In the genomic region with DNA sequence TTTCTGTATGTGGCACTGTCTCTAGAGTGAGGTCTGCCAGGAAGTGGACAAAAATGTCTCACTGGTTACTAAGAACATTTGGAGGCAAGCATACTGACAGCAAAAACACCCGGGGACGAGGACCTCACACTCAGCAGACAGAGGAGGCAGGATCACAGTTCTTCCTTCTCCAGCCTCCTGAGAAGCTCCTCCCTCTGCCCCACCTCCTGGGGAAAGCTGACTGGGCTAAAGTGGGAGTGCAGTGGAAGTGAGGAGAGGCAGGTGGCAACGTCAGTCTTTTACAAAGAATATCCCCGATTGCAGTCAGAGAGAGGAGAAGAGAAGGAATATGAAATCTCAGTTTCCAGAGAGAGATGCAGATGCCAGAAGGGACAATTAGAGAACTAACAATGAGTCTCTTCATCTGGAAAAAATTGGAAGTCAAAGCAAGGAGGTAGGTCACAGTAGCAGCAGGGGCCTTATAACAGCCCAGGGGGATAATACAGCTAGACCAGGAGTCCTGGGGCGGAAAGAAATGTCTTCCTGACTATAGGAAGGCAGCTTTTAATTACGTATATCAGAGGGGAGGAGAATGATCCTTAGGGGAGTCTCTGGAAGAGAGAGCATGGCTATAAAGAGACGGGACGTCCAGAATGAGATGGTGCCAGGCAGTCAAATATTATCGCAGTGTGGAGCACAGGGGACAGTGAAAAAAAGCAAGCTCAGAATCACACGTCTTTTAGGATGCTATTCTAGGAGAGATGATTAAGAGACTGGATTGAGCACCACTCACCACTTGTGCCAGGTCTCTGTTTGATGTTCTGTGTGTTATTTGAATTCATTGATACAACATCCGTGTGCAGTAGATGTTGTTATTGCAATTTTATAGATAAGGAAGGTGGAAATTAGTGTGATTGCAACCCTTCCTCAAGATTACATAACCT, we compare ENCODE assay signal across 15 cellular contexts. TPM values are rescaled to one million over a fixed set of nuclear protein-coding genes. Genes with fewer than 3 reads are reported as not detected.
DNase-seq lines count a peak whose midpoint lies in the region; TF ChIP-seq lines count a peak whose summit lies in the region.
"Had no signal": no experiment of that assay in that cellular context is flagged by ENCODE, and none has a peak within 500 bp of the region (broad histone marks: within the 10 kb centered on the region; RNA-seq: fewer than 3 reads in every experiment).

No MANE protein-coding gene starts in this region.

- no peaks in the 10 kb centered on the region for H3K27me3 ChIP-seq in skeletal muscle tissue (ENCODE audit: control insufficient read depth in 3 of 3, insufficient read depth in 3 of 3, low read length in 3 of 3)
- no peaks in the 10 kb centered on the region for H3K27me3 ChIP-seq in adrenal gland
- H3K27me3 ChIP-seq: sigmoid colon had no signal

- H3K9ac ChIP-seq in skeletal muscle tissue (ENCODE audit: low read depth in 1 of 3, low read length in 3 of 3) = peak overlapping the region in 2 of 3 donors; percentile 52 to 53

- no peak for TF ChIP-seq POLR2A in adrenal gland (IDR thresholded peaks at IDR 0.05)

- no peaks in the 10 kb centered on the region for H3K9me3 ChIP-seq in skeletal muscle tissue (ENCODE audit: control insufficient read depth in 3 of 3, low read length in 3 of 3)
- H3K9me3 ChIP-seq in adrenal gland (replicated peaks in 1 of 3) = no peaks in the 10 kb centered on the region
- H3K9me3 ChIP-seq: sigmoid colon had no signal

- peaks cover 0 to 2% (median 0%) of the 10 kb centered on the region in 3 donors for H3K4me1 ChIP-seq in skeletal muscle tissue (ENCODE audit: control insufficient read depth in 3 of 3, insufficient read depth in 3 of 3, low read length in 3 of 3)
- no peaks in the 10 kb centered on the region for H3K4me1 ChIP-seq in adrenal gland (replicated peaks in 1 of 2)
- H3K4me1 ChIP-seq: sigmoid colon had no signal

- H3K36me3 ChIP-seq in skeletal muscle tissue (ENCODE audit: control insufficient read depth in 3 of 3, insufficient read depth in 3 of 3, low read length in 3 of 3) (peaks cover 6 to 21% (median 20%) of the 10 kb centered on the region in 3 donors), adrenal gland (replicated peaks in 1 of 2) (peaks cover 0 to 16% of the 10 kb centered on the region in 2 donors)

- intact Hi-C loops in adrenal gland (cut with DNase I) = no loop called here

- peak overlapping the region; percentile 56 for H3K27ac ChIP-seq in skeletal muscle tissue (ENCODE audit: low read depth, low read length)
- no peak overlapping the region for H3K27ac ChIP-seq in adrenal gland
- no peak overlapping the region for H3K27ac ChIP-seq in coronary artery
- H3K27ac ChIP-seq: sigmoid colon had no signal

- TF ChIP-seq CTCF in adrenal gland (IDR thresholded peaks at IDR 0.05) (no peak), coronary artery (IDR thresholded peaks at IDR 0.05) (no peak)

- H3K4me3 ChIP-seq in skeletal muscle tissue (ENCODE audit: low read length in 3 of 3) (peak overlapping the region in 1 of 3 donors; percentile 23), adrenal gland (no peak overlapping the region), coronary artery (no peak overlapping the region)
- H3K4me3 ChIP-seq: sigmoid colon had no signal

- WGBS in adrenal gland, 4 donors = 78 to 82% (median 82%) methylated on average over 11 of the region's 11 CpGs

- peak; percentile 19 for DNase-seq in NCI-H510A treated with DMSO at 0.1 percent for 48 hours (lab: John Stamatoyannopoulos, UW)
- DNase-seq in NCI-H510A (lab: John Stamatoyannopoulos, UW) = no peak
- peak in 35 of 58 donors; percentile 3 to 54 (median 15) for DNase-seq in anterior cingulate cortex (lab: John Stamatoyannopoulos, UW)
- DNase-seq in inferior parietal cortex (ENCODE audit: extremely low spot score) = peak; percentile 52
- DNase-seq in germinal center (ENCODE audit: low spot score) = no peak
- no peak for DNase-seq in adrenal gland
- no peak for DNase-seq in coronary artery (ENCODE audit: low spot score)
- DNase-seq: activated T-cell treated with anti-CD3 and anti-CD28 coated beads for 4 hours, aorta, DND-41, mesenchymal stem cell, NCI-H526, SIG-M5, sigmoid colon had no signal

RNA-seq across cellular contexts. Expression of gene LEO1, which starts 47.2 kb away (rescaled TPM):
- total RNA-seq in skeletal muscle tissue (16.2 TPM), adrenal gland (10 to 100 TPM; 10.6 to 22.0 (median 15.0) TPM)
- polyA plus RNA-seq in adrenal gland = 10 to 100 TPM in 1 of 3 donors, 1 to 10 TPM in 2; 6.6 to 44.6 (median 9.5) TPM

Comparison
In these comparisons a context has a peak if more than half of its experiments do, and no peak if none do; other contexts are left out.
1. DNase-seq: peak in NCI-H510A treated with DMSO at 0.1 percent for 48 hours (single experiment), anterior cingulate cortex (35 of 58) and inferior parietal cortex (single experiment); none in NCI-H510A (single experiment), germinal center (single experiment), adrenal gland (0 of 7) and coronary artery (single experiment).